1 cellular context compared by ENCODE assay signal in the genomic region with DNA sequence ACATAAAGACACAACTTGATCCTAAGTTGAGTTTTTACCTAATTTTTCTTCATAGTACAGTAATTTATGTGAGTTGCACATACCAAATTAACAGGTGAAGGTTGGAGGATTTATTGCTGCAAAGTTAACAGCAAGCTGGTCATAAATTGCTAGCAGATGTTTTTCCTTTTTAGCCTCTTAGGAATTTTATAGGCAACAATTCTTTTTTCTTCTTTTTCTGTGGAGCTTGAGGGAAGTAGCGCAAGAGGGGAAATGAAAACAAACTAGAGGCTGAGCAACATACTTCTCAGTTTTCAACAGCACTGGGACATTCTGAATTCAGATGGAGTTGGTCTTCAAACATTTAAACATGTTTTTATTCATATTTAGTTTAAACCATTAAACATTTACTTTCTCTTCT.
TF ChIP-seq lines count a peak whose summit lies in the region.

No MANE protein-coding gene starts in this region.

TF ChIP-seq in endothelial cell of umbilical vein, 7 proteins besides CTCF, POLR2A, EP300 and RAD21 (continued from another document):
- TF ChIP-seq JUN (IDR thresholded peaks at IDR 0.05; ENCODE audit: borderline replicate concordance, insufficient read depth, insufficient read length, low read depth): no peak
